1 cellular context compared by ENCODE assay signal in the genomic region with DNA sequence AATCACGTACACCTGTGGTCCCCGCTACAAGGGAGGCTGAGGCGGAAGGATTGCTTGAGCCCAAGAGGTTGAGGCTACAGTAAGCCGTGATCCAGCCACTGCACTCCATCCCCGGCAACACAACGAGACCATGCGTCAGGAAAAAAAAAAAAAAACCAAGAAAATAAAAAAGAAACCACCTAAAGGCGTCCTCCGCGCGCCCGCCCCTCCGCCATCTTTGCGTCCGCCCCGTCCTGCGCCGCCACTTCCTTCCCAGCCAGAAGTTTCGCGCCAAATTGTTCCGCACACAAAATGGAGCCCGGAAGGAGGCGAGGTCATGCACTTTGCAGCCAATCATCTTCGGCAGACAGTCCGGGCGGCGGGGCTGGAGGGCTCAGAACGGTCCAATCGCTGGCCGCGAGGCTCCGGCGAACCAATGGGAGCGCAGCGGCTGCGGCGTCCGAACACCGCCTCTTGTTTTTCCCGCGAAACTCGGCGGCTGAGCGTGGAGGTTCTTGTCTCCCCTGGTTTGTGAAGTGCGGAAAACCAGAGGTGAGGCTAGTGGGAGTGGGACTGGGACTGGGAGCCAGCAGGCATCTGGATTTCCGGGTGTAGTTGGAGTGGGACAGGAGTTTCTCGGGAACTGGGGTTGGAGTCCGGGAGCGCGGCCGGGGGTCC.
TF ChIP-seq lines count a peak whose summit lies in the region.

A gene (plus strand): TSS at position 463 of the 657 bp plus-strand sequence. CDS start 299 bp downstream, outside the sequence.

TF ChIP-seq in GM12878, 131 proteins besides CTCF, POLR2A, EP300 and RAD21 (continued from another document and continues in another):
- TF ChIP-seq MYC (IDR thresholded peaks at IDR 0.05; ENCODE audit: insufficient read depth, insufficient read length, insufficient replicate concordance, low read length, severe bottlenecking) (no peak), ZNF24 (IDR thresholded peaks at IDR 0.05) (no peak), CBFB (IDR thresholded peaks at IDR 0.05; ENCODE audit: low read depth) (no peak; the same call in 1 of the 2 replicates), PAX8 (IDR thresholded peaks at IDR 0.05) (no peak), NBN (IDR thresholded peaks at IDR 0.05) (peak; percentile 91), NR2C2 (IDR thresholded peaks at IDR 0.05; ENCODE audit: borderline replicate concordance, control insufficient read depth, insufficient read length, low read depth) (no peak), IKZF2 (IDR thresholded peaks at IDR 0.05) (no peak), TBL1XR1 (IDR thresholded peaks at IDR 0.05; ENCODE audit: low read depth, low read length) (no peak), RFX5 (IDR thresholded peaks at IDR 0.05; ENCODE audit: low read depth, low read length) (peak; percentile 74; the same call in 1 of the 2 replicates), SRF (IDR thresholded peaks at IDR 0.05; ENCODE audit: low read depth in 2 of 2, low read length in 2 of 2) (0 out of 4 replicates have a peak, but pooled peaks of 1 of the 2 experiments have one; percentile 7), RAD51 (IDR thresholded peaks at IDR 0.05) (no peak), TCF12 (IDR thresholded peaks at IDR 0.05; ENCODE audit: low read depth, low read length) (peak; percentile 26; the same call in 1 of the 2 replicates), HDAC6 (IDR thresholded peaks at IDR 0.05; ENCODE audit: unreplicated experiment) (no peak), ATF7 (IDR thresholded peaks at IDR 0.05; ENCODE audit: low read depth) (peak; percentile 71), ZNF384 (IDR thresholded peaks at IDR 0.05; ENCODE audit: borderline replicate concordance, low read depth, low read length) (peak; percentile 80), PAX5 (IDR thresholded peaks at IDR 0.05; ENCODE audit: borderline replicate concordance, low read depth, low read length) (peak; percentile 16; the same call in 1 of the 2 replicates), MEF2A (IDR thresholded peaks at IDR 0.05; ENCODE audit: insufficient read depth, low read depth, low read length) (no peak), MTA2 (IDR thresholded peaks at IDR 0.05; ENCODE audit: low read depth) (no peak)
- TF ChIP-seq, protein P1, sequence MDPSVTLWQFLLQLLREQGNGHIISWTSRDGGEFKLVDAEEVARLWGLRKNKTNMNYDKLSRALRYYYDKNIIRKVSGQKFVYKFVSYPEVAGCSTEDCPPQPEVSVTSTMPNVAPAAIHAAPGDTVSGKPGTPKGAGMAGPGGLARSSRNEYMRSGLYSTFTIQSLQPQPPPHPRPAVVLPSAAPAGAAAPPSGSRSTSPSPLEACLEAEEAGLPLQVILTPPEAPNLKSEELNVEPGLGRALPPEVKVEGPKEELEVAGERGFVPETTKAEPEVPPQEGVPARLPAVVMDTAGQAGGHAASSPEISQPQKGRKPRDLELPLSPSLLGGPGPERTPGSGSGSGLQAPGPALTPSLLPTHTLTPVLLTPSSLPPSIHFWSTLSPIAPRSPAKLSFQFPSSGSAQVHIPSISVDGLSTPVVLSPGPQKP (IDR thresholded peaks at IDR 0.05; ENCODE audit: low read depth, low read length) = peak; percentile 45; the same call in 1 of the 2 replicates
- TF ChIP-seq, protein P2, sequence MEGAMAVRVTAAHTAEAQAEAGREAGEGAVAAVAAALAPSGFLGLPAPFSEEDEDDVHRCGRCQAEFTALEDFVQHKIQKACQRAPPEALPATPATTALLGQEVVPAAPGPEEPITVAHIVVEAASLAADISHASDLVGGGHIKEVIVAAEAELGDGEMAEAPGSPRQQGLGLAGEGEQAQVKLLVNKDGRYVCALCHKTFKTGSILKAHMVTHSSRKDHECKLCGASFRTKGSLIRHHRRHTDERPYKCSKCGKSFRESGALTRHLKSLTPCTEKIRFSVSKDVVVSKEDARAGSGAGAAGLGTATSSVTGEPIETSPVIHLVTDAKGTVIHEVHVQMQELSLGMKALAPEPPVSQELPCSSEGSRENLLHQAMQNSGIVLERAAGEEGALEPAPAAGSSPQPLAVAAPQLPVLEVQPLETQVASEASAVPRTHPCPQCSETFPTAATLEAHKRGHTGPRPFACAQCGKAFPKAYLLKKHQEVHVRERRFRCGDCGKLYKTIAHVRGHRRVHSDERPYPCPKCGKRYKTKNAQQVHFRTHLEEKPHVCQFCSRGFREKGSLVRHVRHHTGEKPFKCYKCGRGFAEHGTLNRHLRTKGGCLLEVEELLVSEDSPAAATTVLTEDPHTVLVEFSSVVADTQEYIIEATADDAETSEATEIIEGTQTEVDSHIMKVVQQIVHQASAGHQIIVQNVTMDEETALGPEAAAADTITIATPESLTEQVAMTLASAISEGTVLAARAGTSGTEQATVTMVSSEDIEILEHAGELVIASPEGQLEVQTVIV (IDR thresholded peaks at IDR 0.05; ENCODE audit: borderline replicate concordance, partially characterized antibody) = peak; percentile 84
- TF ChIP-seq, protein P3, sequence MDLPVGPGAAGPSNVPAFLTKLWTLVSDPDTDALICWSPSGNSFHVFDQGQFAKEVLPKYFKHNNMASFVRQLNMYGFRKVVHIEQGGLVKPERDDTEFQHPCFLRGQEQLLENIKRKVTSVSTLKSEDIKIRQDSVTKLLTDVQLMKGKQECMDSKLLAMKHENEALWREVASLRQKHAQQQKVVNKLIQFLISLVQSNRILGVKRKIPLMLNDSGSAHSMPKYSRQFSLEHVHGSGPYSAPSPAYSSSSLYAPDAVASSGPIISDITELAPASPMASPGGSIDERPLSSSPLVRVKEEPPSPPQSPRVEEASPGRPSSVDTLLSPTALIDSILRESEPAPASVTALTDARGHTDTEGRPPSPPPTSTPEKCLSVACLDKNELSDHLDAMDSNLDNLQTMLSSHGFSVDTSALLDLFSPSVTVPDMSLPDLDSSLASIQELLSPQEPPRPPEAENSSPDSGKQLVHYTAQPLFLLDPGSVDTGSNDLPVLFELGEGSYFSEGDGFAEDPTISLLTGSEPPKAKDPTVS (IDR thresholded peaks at IDR 0.05; ENCODE audit: low read depth, low read length) = 0 out of 2 replicates have a peak, but pooled peaks have one; percentile 7
- TF ChIP-seq, protein P4, sequence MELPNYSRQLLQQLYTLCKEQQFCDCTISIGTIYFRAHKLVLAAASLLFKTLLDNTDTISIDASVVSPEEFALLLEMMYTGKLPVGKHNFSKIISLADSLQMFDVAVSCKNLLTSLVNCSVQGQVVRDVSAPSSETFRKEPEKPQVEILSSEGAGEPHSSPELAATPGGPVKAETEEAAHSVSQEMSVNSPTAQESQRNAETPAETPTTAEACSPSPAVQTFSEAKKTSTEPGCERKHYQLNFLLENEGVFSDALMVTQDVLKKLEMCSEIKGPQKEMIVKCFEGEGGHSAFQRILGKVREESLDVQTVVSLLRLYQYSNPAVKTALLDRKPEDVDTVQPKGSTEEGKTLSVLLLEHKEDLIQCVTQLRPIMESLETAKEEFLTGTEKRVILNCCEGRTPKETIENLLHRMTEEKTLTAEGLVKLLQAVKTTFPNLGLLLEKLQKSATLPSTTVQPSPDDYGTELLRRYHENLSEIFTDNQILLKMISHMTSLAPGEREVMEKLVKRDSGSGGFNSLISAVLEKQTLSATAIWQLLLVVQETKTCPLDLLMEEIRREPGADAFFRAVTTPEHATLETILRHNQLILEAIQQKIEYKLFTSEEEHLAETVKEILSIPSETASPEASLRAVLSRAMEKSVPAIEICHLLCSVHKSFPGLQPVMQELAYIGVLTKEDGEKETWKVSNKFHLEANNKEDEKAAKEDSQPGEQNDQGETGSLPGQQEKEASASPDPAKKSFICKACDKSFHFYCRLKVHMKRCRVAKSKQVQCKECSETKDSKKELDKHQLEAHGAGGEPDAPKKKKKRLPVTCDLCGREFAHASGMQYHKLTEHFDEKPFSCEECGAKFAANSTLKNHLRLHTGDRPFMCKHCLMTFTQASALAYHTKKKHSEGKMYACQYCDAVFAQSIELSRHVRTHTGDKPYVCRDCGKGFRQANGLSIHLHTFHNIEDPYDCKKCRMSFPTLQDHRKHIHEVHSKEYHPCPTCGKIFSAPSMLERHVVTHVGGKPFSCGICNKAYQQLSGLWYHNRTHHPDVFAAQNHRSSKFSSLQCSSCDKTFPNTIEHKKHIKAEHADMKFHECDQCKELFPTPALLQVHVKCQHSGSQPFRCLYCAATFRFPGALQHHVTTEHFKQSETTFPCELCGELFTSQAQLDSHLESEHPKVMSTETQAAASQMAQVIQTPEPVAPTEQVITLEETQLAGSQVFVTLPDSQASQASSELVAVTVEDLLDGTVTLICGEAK (IDR thresholded peaks at IDR 0.05; ENCODE audit: borderline replicate concordance) = peak; percentile 81; the same call in 1 of the 2 replicates
- TF ChIP-seq, protein P5, sequence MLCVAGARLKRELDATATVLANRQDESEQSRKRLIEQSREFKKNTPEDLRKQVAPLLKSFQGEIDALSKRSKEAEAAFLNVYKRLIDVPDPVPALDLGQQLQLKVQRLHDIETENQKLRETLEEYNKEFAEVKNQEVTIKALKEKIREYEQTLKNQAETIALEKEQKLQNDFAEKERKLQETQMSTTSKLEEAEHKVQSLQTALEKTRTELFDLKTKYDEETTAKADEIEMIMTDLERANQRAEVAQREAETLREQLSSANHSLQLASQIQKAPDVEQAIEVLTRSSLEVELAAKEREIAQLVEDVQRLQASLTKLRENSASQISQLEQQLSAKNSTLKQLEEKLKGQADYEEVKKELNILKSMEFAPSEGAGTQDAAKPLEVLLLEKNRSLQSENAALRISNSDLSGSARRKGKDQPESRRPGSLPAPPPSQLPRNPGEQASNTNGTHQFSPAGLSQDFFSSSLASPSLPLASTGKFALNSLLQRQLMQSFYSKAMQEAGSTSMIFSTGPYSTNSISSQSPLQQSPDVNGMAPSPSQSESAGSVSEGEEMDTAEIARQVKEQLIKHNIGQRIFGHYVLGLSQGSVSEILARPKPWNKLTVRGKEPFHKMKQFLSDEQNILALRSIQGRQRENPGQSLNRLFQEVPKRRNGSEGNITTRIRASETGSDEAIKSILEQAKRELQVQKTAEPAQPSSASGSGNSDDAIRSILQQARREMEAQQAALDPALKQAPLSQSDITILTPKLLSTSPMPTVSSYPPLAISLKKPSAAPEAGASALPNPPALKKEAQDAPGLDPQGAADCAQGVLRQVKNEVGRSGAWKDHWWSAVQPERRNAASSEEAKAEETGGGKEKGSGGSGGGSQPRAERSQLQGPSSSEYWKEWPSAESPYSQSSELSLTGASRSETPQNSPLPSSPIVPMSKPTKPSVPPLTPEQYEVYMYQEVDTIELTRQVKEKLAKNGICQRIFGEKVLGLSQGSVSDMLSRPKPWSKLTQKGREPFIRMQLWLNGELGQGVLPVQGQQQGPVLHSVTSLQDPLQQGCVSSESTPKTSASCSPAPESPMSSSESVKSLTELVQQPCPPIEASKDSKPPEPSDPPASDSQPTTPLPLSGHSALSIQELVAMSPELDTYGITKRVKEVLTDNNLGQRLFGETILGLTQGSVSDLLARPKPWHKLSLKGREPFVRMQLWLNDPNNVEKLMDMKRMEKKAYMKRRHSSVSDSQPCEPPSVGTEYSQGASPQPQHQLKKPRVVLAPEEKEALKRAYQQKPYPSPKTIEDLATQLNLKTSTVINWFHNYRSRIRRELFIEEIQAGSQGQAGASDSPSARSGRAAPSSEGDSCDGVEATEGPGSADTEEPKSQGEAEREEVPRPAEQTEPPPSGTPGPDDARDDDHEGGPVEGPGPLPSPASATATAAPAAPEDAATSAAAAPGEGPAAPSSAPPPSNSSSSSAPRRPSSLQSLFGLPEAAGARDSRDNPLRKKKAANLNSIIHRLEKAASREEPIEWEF (IDR thresholded peaks at IDR 0.05; ENCODE audit: insufficient replicate concordance, low read depth, low read length) = no peak
- TF ChIP-seq, protein P6, sequence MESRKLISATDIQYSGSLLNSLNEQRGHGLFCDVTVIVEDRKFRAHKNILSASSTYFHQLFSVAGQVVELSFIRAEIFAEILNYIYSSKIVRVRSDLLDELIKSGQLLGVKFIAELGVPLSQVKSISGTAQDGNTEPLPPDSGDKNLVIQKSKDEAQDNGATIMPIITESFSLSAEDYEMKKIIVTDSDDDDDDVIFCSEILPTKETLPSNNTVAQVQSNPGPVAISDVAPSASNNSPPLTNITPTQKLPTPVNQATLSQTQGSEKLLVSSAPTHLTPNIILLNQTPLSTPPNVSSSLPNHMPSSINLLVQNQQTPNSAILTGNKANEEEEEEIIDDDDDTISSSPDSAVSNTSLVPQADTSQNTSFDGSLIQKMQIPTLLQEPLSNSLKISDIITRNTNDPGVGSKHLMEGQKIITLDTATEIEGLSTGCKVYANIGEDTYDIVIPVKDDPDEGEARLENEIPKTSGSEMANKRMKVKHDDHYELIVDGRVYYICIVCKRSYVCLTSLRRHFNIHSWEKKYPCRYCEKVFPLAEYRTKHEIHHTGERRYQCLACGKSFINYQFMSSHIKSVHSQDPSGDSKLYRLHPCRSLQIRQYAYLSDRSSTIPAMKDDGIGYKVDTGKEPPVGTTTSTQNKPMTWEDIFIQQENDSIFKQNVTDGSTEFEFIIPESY (IDR thresholded peaks at IDR 0.05) = no peak
- TF ChIP-seq, protein P7, sequence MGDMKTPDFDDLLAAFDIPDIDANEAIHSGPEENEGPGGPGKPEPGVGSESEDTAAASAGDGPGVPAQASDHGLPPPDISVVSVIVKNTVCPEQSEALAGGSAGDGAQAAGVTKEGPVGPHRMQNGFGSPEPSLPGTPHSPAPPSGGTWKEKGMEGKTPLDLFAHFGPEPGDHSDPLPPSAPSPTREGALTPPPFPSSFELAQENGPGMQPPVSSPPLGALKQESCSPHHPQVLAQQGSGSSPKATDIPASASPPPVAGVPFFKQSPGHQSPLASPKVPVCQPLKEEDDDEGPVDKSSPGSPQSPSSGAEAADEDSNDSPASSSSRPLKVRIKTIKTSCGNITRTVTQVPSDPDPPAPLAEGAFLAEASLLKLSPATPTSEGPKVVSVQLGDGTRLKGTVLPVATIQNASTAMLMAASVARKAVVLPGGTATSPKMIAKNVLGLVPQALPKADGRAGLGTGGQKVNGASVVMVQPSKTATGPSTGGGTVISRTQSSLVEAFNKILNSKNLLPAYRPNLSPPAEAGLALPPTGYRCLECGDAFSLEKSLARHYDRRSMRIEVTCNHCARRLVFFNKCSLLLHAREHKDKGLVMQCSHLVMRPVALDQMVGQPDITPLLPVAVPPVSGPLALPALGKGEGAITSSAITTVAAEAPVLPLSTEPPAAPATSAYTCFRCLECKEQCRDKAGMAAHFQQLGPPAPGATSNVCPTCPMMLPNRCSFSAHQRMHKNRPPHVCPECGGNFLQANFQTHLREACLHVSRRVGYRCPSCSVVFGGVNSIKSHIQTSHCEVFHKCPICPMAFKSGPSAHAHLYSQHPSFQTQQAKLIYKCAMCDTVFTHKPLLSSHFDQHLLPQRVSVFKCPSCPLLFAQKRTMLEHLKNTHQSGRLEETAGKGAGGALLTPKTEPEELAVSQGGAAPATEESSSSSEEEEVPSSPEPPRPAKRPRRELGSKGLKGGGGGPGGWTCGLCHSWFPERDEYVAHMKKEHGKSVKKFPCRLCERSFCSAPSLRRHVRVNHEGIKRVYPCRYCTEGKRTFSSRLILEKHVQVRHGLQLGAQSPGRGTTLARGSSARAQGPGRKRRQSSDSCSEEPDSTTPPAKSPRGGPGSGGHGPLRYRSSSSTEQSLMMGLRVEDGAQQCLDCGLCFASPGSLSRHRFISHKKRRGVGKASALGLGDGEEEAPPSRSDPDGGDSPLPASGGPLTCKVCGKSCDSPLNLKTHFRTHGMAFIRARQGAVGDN (IDR thresholded peaks at IDR 0.05) = no peak
